Comparison of ENCODE assay signal across 15 cellular contexts in genomic region chr5:123496892-123497291, GRCh38. TPM values are rescaled to one million over a fixed set of nuclear protein-coding genes. Genes with fewer than 3 reads are reported as not detected.
DNase-seq lines count a peak whose midpoint lies in the region; TF ChIP-seq lines count a peak whose summit lies in the region.
"Had no signal": no experiment of that assay in that cellular context is flagged by ENCODE, and none has a peak within 500 bp of the region (broad histone marks: within the 10 kb centered on the region; RNA-seq: fewer than 3 reads in every experiment).

No MANE protein-coding gene starts in this region.

- no peaks in the 10 kb centered on the region for H3K4me1 ChIP-seq in breast epithelium
- H3K4me1 ChIP-seq in sigmoid colon: no peaks in the 10 kb centered on the region

- H3K36me3 ChIP-seq in breast epithelium: no peaks in the 10 kb centered on the region
- no peaks in the 10 kb centered on the region for H3K36me3 ChIP-seq in sigmoid colon

- peak overlapping the region; percentile 74 for H3K27ac Mint-ChIP-seq in MCF 10A (ENCODE audit: low read depth, unreplicated experiment)
- H3K27ac Mint-ChIP-seq in glutamatergic neuron (ENCODE audit: unreplicated experiment): no peak overlapping the region
- H3K27ac Mint-ChIP-seq: effector memory CD8-positive, alpha-beta T cell; immature natural killer cell; stimulated activated effector memory CD8-positive, alpha-beta T cell treated with anti-CD3 and anti-CD28 coated beads, Interleukin-12 subunit alpha, Interleukin-12 subunit beta, amount 100 ng/mL, for 72 hours had no signal

- no peaks in the 10 kb centered on the region for H3K27me3 ChIP-seq in breast epithelium
- no peaks in the 10 kb centered on the region for H3K27me3 ChIP-seq in sigmoid colon

- intact Hi-C loops in MCF 10A (cut with micrococcal nuclease): loop anchor here (1.0 to 5.0 kb wide), 2 partner anchors 74 to 1315 kb away; partner anchors contain the start of gene CEP120
- intact Hi-C loops in breast epithelium (cut with DNase I; ENCODE audit: low total_unique reads): no loop called here
- intact Hi-C loops in sigmoid colon (cut with DNase I): no loop called here

- H3K4me1 Mint-ChIP-seq in MCF 10A (ENCODE audit: insufficient read depth, unreplicated experiment): peaks cover 23% of the 10 kb centered on the region
- H3K4me1 Mint-ChIP-seq in glutamatergic neuron (ENCODE audit: low read depth, unreplicated experiment): no peaks in the 10 kb centered on the region
- H3K4me1 Mint-ChIP-seq: immature natural killer cell; stimulated activated effector memory CD8-positive, alpha-beta T cell treated with anti-CD3 and anti-CD28 coated beads, Interleukin-12 subunit alpha, Interleukin-12 subunit beta, amount 100 ng/mL, for 72 hours had no signal

- H3K36me3 Mint-ChIP-seq in MCF 10A (ENCODE audit: insufficient read depth, unreplicated experiment): peaks cover 5% of the 10 kb centered on the region
- H3K36me3 Mint-ChIP-seq in glutamatergic neuron (ENCODE audit: unreplicated experiment): no peaks in the 10 kb centered on the region
- H3K36me3 Mint-ChIP-seq: immature natural killer cell; stimulated activated effector memory CD8-positive, alpha-beta T cell treated with anti-CD3 and anti-CD28 coated beads, Interleukin-12 subunit alpha, Interleukin-12 subunit beta, amount 100 ng/mL, for 72 hours had no signal

- TF ChIP-seq POLR2A in breast epithelium (IDR thresholded peaks at IDR 0.05) (no peak), sigmoid colon (IDR thresholded peaks at IDR 0.05) (no peak), erythroblast (IDR thresholded peaks at IDR 0.05; ENCODE audit: low read length) (no peak)

- peak; percentile 70 for DNase-seq in MCF 10A (ENCODE audit: unreplicated experiment)
- no peak for DNase-seq in breast epithelium (ENCODE audit: low spot score in 2 of 2)
- peak; percentile 1 for DNase-seq in NCI-H1092 (lab: John Stamatoyannopoulos, UW)
- peak; percentile 60 for DNase-seq in choroid plexus epithelial cell (ENCODE audit: low read depth)
- peak; percentile 39 for DNase-seq in skeletal muscle cell (ENCODE audit: low read depth)
- no peak for DNase-seq in sigmoid colon
- no peak for DNase-seq in glutamatergic neuron
- no peak for DNase-seq in erythroblast (lab: John Stamatoyannopoulos, UW)
- DNase-seq: activated naive CD4-positive, alpha-beta T cell treated with Interleukin-2 at 50 U/mL for 16 hours; caudate nucleus; DMS53; effector memory CD8-positive, alpha-beta T cell; immature natural killer cell; NCI-H510A had no signal

- H3K27me3 Mint-ChIP-seq in MCF 10A (ENCODE audit: insufficient read depth, unreplicated experiment) (no peaks in the 10 kb centered on the region), glutamatergic neuron (ENCODE audit: unreplicated experiment) (no peaks in the 10 kb centered on the region)

- H3K4me3 ChIP-seq in breast epithelium (no peak overlapping the region), choroid plexus epithelial cell (ENCODE audit: low read depth, low read length) (no peak overlapping the region), skeletal muscle cell (ENCODE audit: low read depth, low read length) (no peak overlapping the region), sigmoid colon (no peak overlapping the region)

- CTCF ChIA-PET in MCF 10A (lab: Yijun Ruan, JAX): interaction anchor here (0.6 to 2.3 kb wide), 6 partner anchors 10 to 74 kb away, joined by 3 to 10 read pairs (median 3); partner anchors contain the start of gene CEP120

- 90 to 92% methylated on average over 3 of the region's 3 CpGs for WGBS in sigmoid colon, 2 donors

- no TSS peak for BruUV-seq in MCF 10A (replicated peaks; lab: Mats Ljungman, UMichigan)

- H3K27ac ChIP-seq in breast epithelium (no peak overlapping the region), sigmoid colon (no peak overlapping the region)

- no peaks in the 10 kb centered on the region for H3K9me3 Mint-ChIP-seq in MCF 10A (ENCODE audit: unreplicated experiment)
- no peaks in the 10 kb centered on the region for H3K9me3 Mint-ChIP-seq in glutamatergic neuron (ENCODE audit: unreplicated experiment)
- H3K9me3 Mint-ChIP-seq: effector memory CD8-positive, alpha-beta T cell; immature natural killer cell; stimulated activated effector memory CD8-positive, alpha-beta T cell treated with anti-CD3 and anti-CD28 coated beads, Interleukin-12 subunit alpha, Interleukin-12 subunit beta, amount 100 ng/mL, for 72 hours had no signal

- TF ChIP-seq EP300 in sigmoid colon (IDR thresholded peaks at IDR 0.05): no peak

- POLR2A ChIA-PET in MCF 10A (lab: Yijun Ruan, JAX): interaction anchor here (1.0 to 6.2 kb wide), 10 partner anchors 9 to 74 kb away, joined by 3 to 86 read pairs (median 5); partner anchors contain the start of genes CEP120 and CSNK1G3

- H3K4me3 Mint-ChIP-seq in MCF 10A (ENCODE audit: unreplicated experiment): peak overlapping the region; percentile 32
- H3K4me3 Mint-ChIP-seq in glutamatergic neuron (ENCODE audit: unreplicated experiment): no peak overlapping the region
- H3K4me3 Mint-ChIP-seq: effector memory CD8-positive, alpha-beta T cell; immature natural killer cell; stimulated activated effector memory CD8-positive, alpha-beta T cell treated with anti-CD3 and anti-CD28 coated beads, Interleukin-12 subunit alpha, Interleukin-12 subunit beta, amount 100 ng/mL, for 72 hours had no signal

- TF ChIP-seq CTCF in MCF 10A (IDR thresholded peaks at IDR 0.05; ENCODE audit: unreplicated experiment) (no peak), breast epithelium (IDR thresholded peaks at IDR 0.05) (no peak), choroid plexus epithelial cell (conservative IDR thresholded peaks at IDR 0.05; ENCODE audit: low read depth, low read length) (no peak), sigmoid colon (IDR thresholded peaks at IDR 0.05) (no peak), glutamatergic neuron (IDR thresholded peaks at IDR 0.05; ENCODE audit: partially characterized antibody, unreplicated experiment) (no peak)

- H3K9me3 ChIP-seq in breast epithelium (no peaks in the 10 kb centered on the region), sigmoid colon (no peaks in the 10 kb centered on the region)

RNA-seq across cellular contexts. Expression of gene CSNK1G3, which starts 15.1 kb away (rescaled TPM):
- total RNA-seq in MCF 10A (2022) (92.8 and 110 TPM in 2 replicates), breast epithelium (10 to 100 TPM; 37.8 to 77.3 (median 55.7) TPM), sigmoid colon (10 to 100 TPM; 55.8 to 99.6 (median 77.2) TPM), glutamatergic neuron (ENCODE audit: unreplicated experiment) (40.2 TPM)
- polyA plus RNA-seq in sigmoid colon: 10 to 100 TPM; 21.6 to 37.2 (median 26.5) TPM

Comparison
In these comparisons a context has a peak if more than half of its experiments do, and no peak if none do; other contexts are left out.
1. DNase-seq: peak in MCF 10A (single experiment), NCI-H1092 (single experiment), choroid plexus epithelial cell (single experiment) and skeletal muscle cell (single experiment); none in breast epithelium (0 of 2), sigmoid colon (single experiment), glutamatergic neuron (single experiment) and erythroblast (0 of 2).